Comparison of ENCODE assay signal across 8 cellular contexts in genomic region chr1:1419812-1420653, GRCh38.
DNase-seq lines count a peak whose midpoint lies in the region; ATAC-seq and TF ChIP-seq lines count a peak whose summit lies in the region.

No MANE protein-coding gene starts in this region.

- H3K4me1 Mint-ChIP-seq in stimulated activated naive CD8-positive, alpha-beta T cell treated with anti-CD3 and anti-CD28 coated beads, Interleukin-15, amount 100 ng/mL, for 72 hours = peaks cover 27% of the 10 kb centered on the region

- ATAC-seq in stimulated activated naive CD8-positive, alpha-beta T cell treated with anti-CD3 and anti-CD28 coated beads, Interleukin-15, amount 100 ng/mL, for 72 hours = peak; percentile 64
- ATAC-seq in GM19452 (IDR thresholded peaks at IDR 0.05; ENCODE audit: unreplicated experiment) = no peak
- no peak for ATAC-seq in GM18909 (IDR thresholded peaks at IDR 0.05; ENCODE audit: poor library complexity, unreplicated experiment)

- H3K4me3 ChIP-seq in choroid plexus epithelial cell (ENCODE audit: low read depth, low read length) = peak overlapping the region; percentile 30

- no peak overlapping the region for H3K4me3 Mint-ChIP-seq in stimulated activated naive CD8-positive, alpha-beta T cell treated with anti-CD3 and anti-CD28 coated beads, Interleukin-15, amount 100 ng/mL, for 72 hours

- no peak overlapping the region for H3K27ac Mint-ChIP-seq in stimulated activated naive CD8-positive, alpha-beta T cell treated with anti-CD3 and anti-CD28 coated beads, Interleukin-15, amount 100 ng/mL, for 72 hours

- no peaks in the 10 kb centered on the region for H3K9me3 Mint-ChIP-seq in stimulated activated naive CD8-positive, alpha-beta T cell treated with anti-CD3 and anti-CD28 coated beads, Interleukin-15, amount 100 ng/mL, for 72 hours

- DNase-seq in HuH-7 (ENCODE audit: low spot score) (peak; percentile 47), choroid plexus epithelial cell (ENCODE audit: low read depth) (no peak), left kidney (ENCODE audit: low read depth, low spot score) (peak; percentile 65), GOT3 (lab: John Stamatoyannopoulos, UW) (no peak), HPDE6-E6E7 (ENCODE audit: extremely low spot score) (no peak)
- DNase-seq in stimulated activated naive CD8-positive, alpha-beta T cell treated with anti-CD3 and anti-CD28 coated beads, Interleukin-15, amount 100 ng/mL, for 72 hours = no peak

- TF ChIP-seq CTCF in choroid plexus epithelial cell (conservative IDR thresholded peaks at IDR 0.05; ENCODE audit: low read depth, low read length) = no peak

- H3K27me3 Mint-ChIP-seq in stimulated activated naive CD8-positive, alpha-beta T cell treated with anti-CD3 and anti-CD28 coated beads, Interleukin-15, amount 100 ng/mL, for 72 hours = peaks cover 36% of the 10 kb centered on the region

Comparison
In these comparisons a context has a peak if more than half of its experiments do, and no peak if none do; other contexts are left out.
1. DNase-seq: peak in HuH-7 (single experiment) and left kidney (single experiment); none in choroid plexus epithelial cell (single experiment), stimulated activated naive CD8-positive, alpha-beta T cell treated with anti-CD3 and anti-CD28 coated beads, Interleukin-15, amount 100 ng/mL, for 72 hours (0 of 2), GOT3 (single experiment) and HPDE6-E6E7 (single experiment).